ENCODE assay signal across 8 cellular contexts in genomic region chr12:54418441-54419087, GRCh38. TPM values are rescaled to one million over a fixed set of nuclear protein-coding genes. Genes with fewer than 3 reads are reported as not detected.
A peak's percentile ranks its signal among the peaks of the same experiment; 100 is the strongest.
DNase-seq lines count a peak whose midpoint lies in the region; ATAC-seq and TF ChIP-seq lines count a peak whose summit lies in the region.

No MANE protein-coding gene starts in this region.

- TF ChIP-seq CTCF in GM06990 (IDR thresholded peaks at IDR 0.05; ENCODE audit: insufficient read depth, low read length, poor library complexity, severe bottlenecking) (no peak), WI38 (IDR thresholded peaks at IDR 0.05; ENCODE audit: low read depth, low read length) (no peak), heart left ventricle (IDR thresholded peaks at IDR 0.05) (no peak)

- H3K27ac ChIP-seq in heart left ventricle = peak overlapping the region; percentile 85 to 99 (median 96)

- no peaks in the 10 kb centered on the region for H3K36me3 ChIP-seq in GM06990 (ENCODE audit: control insufficient read depth, insufficient read depth, low read length)
- peaks cover 0 to 2% (median 0%) of the 10 kb centered on the region in 9 donors for H3K36me3 ChIP-seq in heart left ventricle

- no peak for TF ChIP-seq POLR2A in heart left ventricle (IDR thresholded peaks at IDR 0.05)

- 0 to 1% (median 1%) methylated on average over 32 to 35 of the region's 35 CpGs for WGBS in heart left ventricle, 4 donors

- peaks cover 5 to 77% (median 60%) of the 10 kb centered on the region in 12 donors for H3K4me1 ChIP-seq in heart left ventricle

- peak in 2 of 4 donors; percentile 2 to 7 for ATAC-seq in heart left ventricle
- ATAC-seq in HG03521 (IDR thresholded peaks at IDR 0.05; ENCODE audit: unreplicated experiment) = no peak

- H3K27me3 ChIP-seq in GM06990 (replicated peaks; ENCODE audit: control insufficient read depth, insufficient read depth, low read length) (no peaks in the 10 kb centered on the region; the same call in 1 of the 2 replicates), heart left ventricle (no peaks in the 10 kb centered on the region)

- intact Hi-C loops in heart left ventricle (cut with DNase I) = loop anchor here in 4 of 10 donors (2.0 kb wide), 2 partner anchors 14 to 18 kb away; no protein-coding TSS in a partner anchor

- no peaks in the 10 kb centered on the region for H3K9me3 ChIP-seq in heart left ventricle

- DNase-seq in GM06990 (ENCODE audit: extremely low read depth, insufficient read length) (no peak), heart left ventricle (peak in 1 of 5 donors; percentile 55), retina (peak; percentile 58), NCI-H2029 treated with DMSO at 0.1 percent for 48 hours (lab: John Stamatoyannopoulos, UW) (no peak), OCI-M2 (lab: John Stamatoyannopoulos, UW; ENCODE audit: unreplicated experiment) (no peak)
- no peak for DNase-seq in activated CD4-positive, alpha-beta T cell treated with anti-CD3 and anti-CD28 coated beads, Interleukin-2, amount 50 U/mL, for 4 hours

- peak overlapping the region; percentile 51 for H3K4me3 ChIP-seq in GM06990 (replicated peaks; ENCODE audit: low read depth, low read length)
- H3K4me3 ChIP-seq in WI38 (ENCODE audit: low read depth, low read length) = peak overlapping the region; percentile 95
- H3K4me3 ChIP-seq in heart left ventricle = peak overlapping the region; percentile 67 to 97 (median 88)

RNA-seq across cellular contexts. Expression of gene ITGA5, which starts 0.5 kb away (rescaled TPM):
- total RNA-seq in heart left ventricle = 100 to 1,000 TPM in 2 of 9 donors, 10 to 100 TPM in 7; 41.6 to 128 (median 55.0) TPM
- 100 to 1,000 TPM in 1 of 2 donors, 10 to 100 TPM in 1; 33.2 to 301 TPM for polyA plus RNA-seq in heart left ventricle

RNA-seq across cellular contexts. Expression of gene ZNF385A, which starts 34.0 kb away (rescaled TPM):
- 10 to 100 TPM in 4 of 9 donors, 1 to 10 TPM in 5; 3.6 to 22.7 (median 6.7) TPM for total RNA-seq in heart left ventricle
- 1 to 10 TPM; 5.3 TPM for polyA plus RNA-seq in heart left ventricle

RNA-seq across cellular contexts. Expression of gene GPR84, which starts 54.3 kb away (rescaled TPM):
- 1 to 10 TPM in 2 of 9 donors, under 1 TPM in 2, not detected in 5; 0.21 to 4.4 (median 0.94) TPM for total RNA-seq in heart left ventricle
- under 1 TPM in 1 of 2 donors, not detected in 1; 0.37 TPM for polyA plus RNA-seq in heart left ventricle

RNA-seq across cellular contexts. Expression of gene GTSF1, which starts 54.8 kb away (rescaled TPM):
- total RNA-seq in heart left ventricle = 1 to 10 TPM in 1 of 9 donors, not detected in 8; 1.2 TPM
- under 1 TPM in 1 of 2 donors, not detected in 1; 0.39 TPM for polyA plus RNA-seq in heart left ventricle
